In genomic region chr2:36031476-36031875, GRCh38 we compare ENCODE assay signal across 1 cellular context.
TF ChIP-seq lines count a peak whose summit lies in the region.

No MANE protein-coding gene starts in this region.

TF ChIP-seq in GM23338, 12 proteins besides CTCF, POLR2A, EP300 and RAD21 (continued from another document):
- TF ChIP-seq CREB1 (CRISPR knock-in tag; IDR thresholded peaks at IDR 0.05; ENCODE audit: low read depth) (no peak), EZH2 (IDR thresholded peaks at IDR 0.05; ENCODE audit: low read depth, unreplicated experiment) (no peak), ZNF331 (CRISPR knock-in tag; IDR thresholded peaks at IDR 0.05; ENCODE audit: low read depth) (no peak), JUNB (IDR thresholded peaks at IDR 0.05; ENCODE audit: unreplicated experiment) (no peak), EZH2phosphoT487 (IDR thresholded peaks at IDR 0.05; ENCODE audit: unreplicated experiment) (no peak), NANOG (IDR thresholded peaks at IDR 0.05; ENCODE audit: borderline replicate concordance) (no peak), STAT1 (IDR thresholded peaks at IDR 0.05; ENCODE audit: unreplicated experiment) (no peak), ETS1 (IDR thresholded peaks at IDR 0.05) (no peak)
- TF ChIP-seq, protein P1, sequence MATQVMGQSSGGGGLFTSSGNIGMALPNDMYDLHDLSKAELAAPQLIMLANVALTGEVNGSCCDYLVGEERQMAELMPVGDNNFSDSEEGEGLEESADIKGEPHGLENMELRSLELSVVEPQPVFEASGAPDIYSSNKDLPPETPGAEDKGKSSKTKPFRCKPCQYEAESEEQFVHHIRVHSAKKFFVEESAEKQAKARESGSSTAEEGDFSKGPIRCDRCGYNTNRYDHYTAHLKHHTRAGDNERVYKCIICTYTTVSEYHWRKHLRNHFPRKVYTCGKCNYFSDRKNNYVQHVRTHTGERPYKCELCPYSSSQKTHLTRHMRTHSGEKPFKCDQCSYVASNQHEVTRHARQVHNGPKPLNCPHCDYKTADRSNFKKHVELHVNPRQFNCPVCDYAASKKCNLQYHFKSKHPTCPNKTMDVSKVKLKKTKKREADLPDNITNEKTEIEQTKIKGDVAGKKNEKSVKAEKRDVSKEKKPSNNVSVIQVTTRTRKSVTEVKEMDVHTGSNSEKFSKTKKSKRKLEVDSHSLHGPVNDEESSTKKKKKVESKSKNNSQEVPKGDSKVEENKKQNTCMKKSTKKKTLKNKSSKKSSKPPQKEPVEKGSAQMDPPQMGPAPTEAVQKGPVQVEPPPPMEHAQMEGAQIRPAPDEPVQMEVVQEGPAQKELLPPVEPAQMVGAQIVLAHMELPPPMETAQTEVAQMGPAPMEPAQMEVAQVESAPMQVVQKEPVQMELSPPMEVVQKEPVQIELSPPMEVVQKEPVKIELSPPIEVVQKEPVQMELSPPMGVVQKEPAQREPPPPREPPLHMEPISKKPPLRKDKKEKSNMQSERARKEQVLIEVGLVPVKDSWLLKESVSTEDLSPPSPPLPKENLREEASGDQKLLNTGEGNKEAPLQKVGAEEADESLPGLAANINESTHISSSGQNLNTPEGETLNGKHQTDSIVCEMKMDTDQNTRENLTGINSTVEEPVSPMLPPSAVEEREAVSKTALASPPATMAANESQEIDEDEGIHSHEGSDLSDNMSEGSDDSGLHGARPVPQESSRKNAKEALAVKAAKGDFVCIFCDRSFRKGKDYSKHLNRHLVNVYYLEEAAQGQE (IDR thresholded peaks at IDR 0.05; ENCODE audit: unreplicated experiment): no peak
